In genomic region chr4:100269446-100269845, GRCh38 we compare ENCODE assay signal across 27 cellular contexts.
"Had no signal": no experiment of that assay in that cellular context is flagged by ENCODE, and none has a peak within 500 bp of the region (broad histone marks: within the 10 kb centered on the region; RNA-seq: fewer than 3 reads in every experiment).

No MANE protein-coding gene starts in this region.

- H3K4me3 Mint-ChIP-seq: activated B cell treated with CpG ODN at 0.5 μM for 24 hours; activated CD4-positive, alpha-beta memory T cell treated with anti-CD3 and anti-CD28 coated beads for 36 hours; activated CD4-positive, alpha-beta T cell treated with anti-CD3 and anti-CD28 coated beads, Interleukin-2, amount 10 ng/mL, durations not matched to agents 7 days and 5 days; activated naive CD8-positive, alpha-beta T cell treated with anti-CD3 and anti-CD28 coated beads, Interleukin-2, amount 50 U/mL, for 24 hours; activated T-cell treated with anti-CD3 and anti-CD28 coated beads, Interleukin-2, amount 50 U/mL, for 4 hours; T-helper 2 cell treated with Interferon-gamma antibody and Interleukin-4, amounts not matched to agents 5 μg/mL and 100 μg/mL, for 36 hours had no signal

- H3K27ac Mint-ChIP-seq: activated B cell treated with CpG ODN at 0.5 μM for 24 hours; activated CD4-positive, alpha-beta memory T cell treated with anti-CD3 and anti-CD28 coated beads for 36 hours; activated CD4-positive, alpha-beta T cell treated with anti-CD3 and anti-CD28 coated beads, Interleukin-2, amount 10 ng/mL, durations not matched to agents 7 days and 5 days; activated naive CD4-positive, alpha-beta T cell treated with anti-CD3 and anti-CD28 coated beads, Interleukin-2, amount 50 U/mL, for 72 hours; activated naive CD8-positive, alpha-beta T cell treated with anti-CD3 and anti-CD28 coated beads, Interleukin-2, amount 50 U/mL, for 24 hours; T-helper 2 cell treated with Interferon-gamma antibody and Interleukin-4, amounts not matched to agents 5 μg/mL and 100 μg/mL, for 36 hours had no signal

- H3K27ac ChIP-seq: ascending aorta, body of pancreas had no signal

- H3K4me2 ChIP-seq: SK-N-SH had no signal

- H3K9me3 Mint-ChIP-seq: activated CD4-positive, alpha-beta memory T cell treated with anti-CD3 and anti-CD28 coated beads for 36 hours; activated CD4-positive, alpha-beta T cell treated with anti-CD3 and anti-CD28 coated beads, Interleukin-2, amount 10 ng/mL, durations not matched to agents 7 days and 5 days had no signal

- DNase-seq: activated B cell treated with CpG ODN at 0.5 μM for 24 hours; activated CD4-positive, alpha-beta memory T cell treated with anti-CD3 and anti-CD28 coated beads for 36 hours; activated CD4-positive, alpha-beta T cell treated with anti-CD3 and anti-CD28 coated beads for 1 hour; activated CD4-positive, alpha-beta T cell treated with anti-CD3 and anti-CD28 coated beads, Interleukin-2, amount 10 ng/mL, durations not matched to agents 7 days and 5 days; activated CD8-positive, alpha-beta memory T cell treated with anti-CD3 and anti-CD28 coated beads for 24 hours; activated effector memory CD4-positive, alpha-beta T cell treated with anti-CD3 and anti-CD28 coated beads, Interleukin-2, amount 50 U/mL, for 16 hours; activated naive CD4-positive, alpha-beta T cell treated with Interleukin-2 at 50 U/mL for 16 hours; activated naive CD8-positive, alpha-beta T cell treated with anti-CD3 and anti-CD28 coated beads, Interleukin-2, amount 50 U/mL, for 24 hours; activated T-cell treated with anti-CD3 and anti-CD28 coated beads, Interleukin-2, amount 50 U/mL, for 4 hours; amniotic stem cell; body of pancreas; IMR-90; Kasumi-1; KBM-7; NCI-H146; NCI-H187 treated with DMSO at 0.1 percent for 48 hours; NCI-H2081 treated with DMSO at 0.1 percent for 48 hours; NCI-H510A treated with DMSO at 0.1 percent for 48 hours; NK-92 treated with Interleukin-12 subunit alpha and Interleukin-12 subunit beta, amount 100 ng/mL, for 24 hours; OCI-M1; RPMI8226 had no signal

- H3K36me3 ChIP-seq: ascending aorta had no signal

- ATAC-seq: activated naive CD4-positive, alpha-beta T cell treated with anti-CD3 and anti-CD28 coated beads, Interleukin-2, amount 50 U/mL, for 72 hours; activated naive CD8-positive, alpha-beta T cell treated with anti-CD3 and anti-CD28 coated beads, Interleukin-2, amount 50 U/mL, for 24 hours; activated T-cell treated with anti-CD3 and anti-CD28 coated beads, Interleukin-2, amount 50 U/mL, for 4 hours; body of pancreas; Panc1; Right ventricle myocardium inferior had no signal

- H3K27me3 Mint-ChIP-seq: activated naive CD8-positive, alpha-beta T cell treated with anti-CD3 and anti-CD28 coated beads, Interleukin-2, amount 50 U/mL, for 24 hours had no signal

- H3K4me3 ChIP-seq: ascending aorta, body of pancreas had no signal

- H3K9ac ChIP-seq: SK-N-SH had no signal

- H3K4me1 Mint-ChIP-seq: activated B cell treated with CpG ODN at 0.5 μM for 24 hours; activated CD4-positive, alpha-beta T cell treated with anti-CD3 and anti-CD28 coated beads, Interleukin-2, amount 10 ng/mL, durations not matched to agents 7 days and 5 days; activated naive CD8-positive, alpha-beta T cell treated with anti-CD3 and anti-CD28 coated beads, Interleukin-2, amount 50 U/mL, for 24 hours had no signal

- H3K9me3 ChIP-seq: body of pancreas, SK-N-SH had no signal

- H3K36me3 Mint-ChIP-seq: activated CD4-positive, alpha-beta memory T cell treated with anti-CD3 and anti-CD28 coated beads for 36 hours; activated naive CD4-positive, alpha-beta T cell treated with anti-CD3 and anti-CD28 coated beads, Interleukin-2, amount 50 U/mL, for 72 hours had no signal

- H3K27me3 ChIP-seq: ascending aorta, body of pancreas had no signal

- H3K4me1 ChIP-seq: ascending aorta, body of pancreas had no signal
